Comparison of ENCODE assay signal across 12 cellular contexts in genomic region chr12:78887008-78887407, GRCh38. TPM values are rescaled to one million over a fixed set of nuclear protein-coding genes. Genes with fewer than 3 reads are reported as not detected.
DNase-seq lines count a peak whose midpoint lies in the region; ATAC-seq, FAIRE-seq and TF ChIP-seq lines count a peak whose summit lies in the region.
"Had no signal": no experiment of that assay in that cellular context is flagged by ENCODE, and none has a peak within 500 bp of the region (broad histone marks: within the 10 kb centered on the region; RNA-seq: fewer than 3 reads in every experiment).

No MANE protein-coding gene starts in this region.

- TF ChIP-seq CTCF in BE2C (IDR thresholded peaks at IDR 0.05; ENCODE audit: low read depth, low read length) (no peak), WTC11 (IDR thresholded peaks at IDR 0.05) (no peak), glutamatergic neuron (IDR thresholded peaks at IDR 0.05; ENCODE audit: partially characterized antibody, unreplicated experiment) (no peak)

- ATAC-seq in WTC11: no peak
- ATAC-seq: heart right ventricle had no signal

- peak overlapping the region; percentile 19 for H3K27ac Mint-ChIP-seq in WTC11
- H3K27ac Mint-ChIP-seq in glutamatergic neuron (ENCODE audit: unreplicated experiment): peak overlapping the region; percentile 74

- DNase-seq in BE2C (peak; percentile 56), LHCN-M2 (ENCODE audit: low read depth) (peak; percentile 91), WTC11 (ENCODE audit: low spot score) (no peak), glutamatergic neuron (no peak), frontal cortex (ENCODE audit: low spot score in 2 of 2) (no peak)
- no peak for DNase-seq in activated naive CD4-positive, alpha-beta T cell treated with Interleukin-2 at 50 U/mL for 16 hours
- no peak for DNase-seq in activated CD4-positive, alpha-beta T cell treated with anti-CD3 and anti-CD28 coated beads for 48 hours
- DNase-seq in activated CD4-positive, alpha-beta T cell treated with anti-CD3 and anti-CD28 coated beads, Interleukin-2, amount 50 U/mL, for 48 hours: no peak
- DNase-seq: aorta, COR-L47, heart right ventricle, NCI-H1930 had no signal

- H3K9me3 ChIP-seq in BE2C: no peaks in the 10 kb centered on the region
- H3K9me3 ChIP-seq: heart right ventricle had no signal

- H3K27me3 Mint-ChIP-seq in WTC11 (ENCODE audit: low read depth) (no peaks in the 10 kb centered on the region), glutamatergic neuron (ENCODE audit: unreplicated experiment) (no peaks in the 10 kb centered on the region)

- peaks cover 16% of the 10 kb centered on the region for H3K36me3 ChIP-seq in BE2C
- H3K36me3 ChIP-seq: heart right ventricle had no signal

- no peaks in the 10 kb centered on the region for H3K27me3 ChIP-seq in BE2C
- H3K27me3 ChIP-seq: heart right ventricle had no signal

- H3K4me1 Mint-ChIP-seq in WTC11: peaks cover 52% of the 10 kb centered on the region
- H3K4me1 Mint-ChIP-seq in glutamatergic neuron (ENCODE audit: low read depth, unreplicated experiment): peaks cover 19% of the 10 kb centered on the region

- H3K9me3 Mint-ChIP-seq in WTC11: no peaks in the 10 kb centered on the region
- no peaks in the 10 kb centered on the region for H3K9me3 Mint-ChIP-seq in glutamatergic neuron (ENCODE audit: unreplicated experiment)

- H3K36me3 Mint-ChIP-seq in WTC11 (no peaks in the 10 kb centered on the region), glutamatergic neuron (ENCODE audit: unreplicated experiment) (no peaks in the 10 kb centered on the region)

- H3K4me3 Mint-ChIP-seq in WTC11 (no peak overlapping the region), glutamatergic neuron (ENCODE audit: unreplicated experiment) (no peak overlapping the region)

- peak overlapping the region; percentile 42 for H3K4me3 ChIP-seq in BE2C (ENCODE audit: low read depth, low read length)
- H3K4me3 ChIP-seq: heart right ventricle had no signal

- no peak for FAIRE-seq in frontal cortex (lab: Jason Lieb, UNC)

- peaks cover 63% of the 10 kb centered on the region for H3K4me1 ChIP-seq in BE2C
- H3K4me1 ChIP-seq: heart right ventricle had no signal

- CTCF ChIA-PET in WTC11 (lab: Charles Lee): no interaction called here

- POLR2A ChIA-PET in WTC11 (lab: Charles Lee): interaction anchor here (0.6 kb wide), 1 partner anchor 390 kb away, joined by 3 read pairs; no protein-coding TSS in a partner anchor

TF ChIP-seq in WTC11, 78 proteins besides CTCF, POLR2A, EP300 and RAD21:
- peak; percentile 69 for TF ChIP-seq GABPB1 (CRISPR knock-in tag; IDR thresholded peaks at IDR 0.05)
- no peak for TF ChIP-seq ZNF232 (CRISPR knock-in tag; IDR thresholded peaks at IDR 0.05)

RNA-seq across cellular contexts. Expression of gene SYT1, which starts 22.4 kb away (rescaled TPM):
- polyA plus RNA-seq in BE2C (2012; ENCODE audit: insufficient read depth, insufficient read length, low read depth): 109 TPM
- total RNA-seq in LHCN-M2 (2014; rRNA removed) (31.4 and 61.0 TPM in 2 replicates), WTC11 (2021) (34.7 to 45.2 TPM (median 36.0 TPM) in 3 replicates), glutamatergic neuron (ENCODE audit: unreplicated experiment) (155 TPM), frontal cortex (174 TPM)
- 11.1 TPM for polyA plus RNA-seq in LHCN-M2 (2012)

Comparison
In these comparisons a context has a peak if more than half of its experiments do, and no peak if none do; other contexts are left out.
1. DNase-seq: peak in BE2C (single experiment) and LHCN-M2 (single experiment); none in WTC11 (single experiment), glutamatergic neuron (single experiment), activated naive CD4-positive, alpha-beta T cell treated with Interleukin-2 at 50 U/mL for 16 hours (single experiment), activated CD4-positive, alpha-beta T cell treated with anti-CD3 and anti-CD28 coated beads for 48 hours (single experiment), activated CD4-positive, alpha-beta T cell treated with anti-CD3 and anti-CD28 coated beads, Interleukin-2, amount 50 U/mL, for 48 hours (0 of 2) and frontal cortex (0 of 2).